12 cellular contexts compared by ENCODE assay signal in genomic region chr2:86314125-86314524, GRCh38. TPM values are rescaled to one million over a fixed set of nuclear protein-coding genes. Genes with fewer than 3 reads are reported as not detected.
"Had no signal": no experiment of that assay in that cellular context is flagged by ENCODE, and none has a peak within 500 bp of the region (broad histone marks: within the 10 kb centered on the region; RNA-seq: fewer than 3 reads in every experiment).

No MANE protein-coding gene starts in this region.

- H3K4me1 ChIP-seq: adrenal gland, spleen, thyroid gland had no signal

- H3K27ac ChIP-seq: adrenal gland, ovary, spleen, thyroid gland had no signal

- DNase-seq: activated CD4-positive, alpha-beta T cell treated with anti-CD3 and anti-CD28 coated beads, Interleukin-2, amount 50 U/mL, for 4 hours; activated gamma-delta T cell; activated T-cell treated with anti-CD3 and anti-CD28 coated beads, Interleukin-2, amount 50 U/mL, for 72 hours; kidney glomerular epithelial cell; mesendoderm; naive thymus-derived CD8-positive, alpha-beta T cell; ovary; spleen; stimulated activated CD4-positive, alpha-beta T cell treated with anti-CD3 and anti-CD28 coated beads, Interleukin-4, amount 100 ng/mL, for 4 hours; stimulated activated naive B cell treated with anti-CD40 and anti-IgM and Interleukin-4, amounts not matched to agents 10 μg/mL and 1 μg/mL and 100 μg/mL, for 72 hours; thyroid gland had no signal

- H3K9me3 ChIP-seq: adrenal gland, ovary, spleen, thyroid gland had no signal

- H3K27me3 ChIP-seq: adrenal gland, ovary, thyroid gland had no signal

- H3K4me3 ChIP-seq: adrenal gland, ovary, spleen, thyroid gland had no signal

- ATAC-seq: activated T-cell treated with anti-CD3 and anti-CD28 coated beads, Interleukin-2, amount 50 U/mL, for 72 hours; naive thymus-derived CD8-positive, alpha-beta T cell had no signal

- H3K36me3 ChIP-seq: adrenal gland, ovary, spleen, thyroid gland had no signal

RNA-seq across cellular contexts. Expression of gene REEP1, which starts 23.3 kb away (rescaled TPM):
- polyA plus RNA-seq: naive thymus-derived CD8-positive, alpha-beta T cell had no signal
